35 cellular contexts compared by ENCODE assay signal in genomic region chr18:57143265-57143664, GRCh38. TPM values are rescaled to one million over a fixed set of nuclear protein-coding genes. Genes with fewer than 3 reads are reported as not detected.
"Had no signal": no experiment of that assay in that cellular context is flagged by ENCODE, and none has a peak within 500 bp of the region (broad histone marks: within the 10 kb centered on the region; RNA-seq: fewer than 3 reads in every experiment).

No MANE protein-coding gene starts in this region.

- H3K4me2 ChIP-seq: neural progenitor cell had no signal

- DNase-seq: natural killer cell; occipital lobe; ovary; posterior cingulate gyrus; psoas muscle; right cardiac atrium; right lobe of liver; sigmoid colon; small intestine; stimulated activated CD4-positive, alpha-beta T cell treated with anti-CD3 and anti-CD28 coated beads, Interleukin-15, amount 100 ng/mL, for 24 hours; stimulated activated CD4-positive, alpha-beta T cell treated with anti-CD3 and anti-CD28 coated beads, Interleukin-2, amount 100 ng/mL, for 24 hours; stimulated activated CD4-positive, alpha-beta T cell treated with anti-CD3 and anti-CD28 coated beads, Interleukin-2, amount 100 ng/mL, for 48 hours; stimulated activated CD4-positive, alpha-beta T cell treated with anti-CD3 and anti-CD28 coated beads, Interleukin-4, amount 100 ng/mL, for 24 hours; stimulated activated naive B cell treated with anti-CD40 and anti-IgM and Interleukin-4, amounts not matched to agents 10 μg/mL and 1 μg/mL and 100 μg/mL, for 72 hours; stimulated activated naive CD4-positive, alpha-beta T cell treated with Interleukin-2 at 50 U/mL for 16 hours; stomach; thyroid gland; trophoblast cell; upper lobe of left lung had no signal

- H2AFZ ChIP-seq: neural progenitor cell, parathyroid adenoma had no signal

- H3K9me3 Mint-ChIP-seq: stimulated activated effector memory CD8-positive, alpha-beta T cell treated with anti-CD3 and anti-CD28 coated beads, Interleukin-12 subunit alpha, Interleukin-12 subunit beta, amount 100 ng/mL, for 72 hours; stimulated activated naive CD8-positive, alpha-beta T cell treated with anti-CD3 and anti-CD28 coated beads, Interleukin-15, Interleukin-2, amounts not matched to agents 100 ng/mL and 50 ng/mL, for 24 hours had no signal

- H3K4me1 ChIP-seq: parathyroid adenoma, psoas muscle, sigmoid colon, thyroid gland, tibial nerve, vagina had no signal

- H3K36me3 ChIP-seq: neural progenitor cell, ovary, right lobe of liver, sigmoid colon, stomach, thoracic aorta, thyroid gland, tibial nerve, upper lobe of left lung, vagina had no signal

- H3K4me3 ChIP-seq: neural progenitor cell, ovary, psoas muscle, right lobe of liver, sigmoid colon, stomach, thoracic aorta, thyroid gland, tibial nerve, upper lobe of left lung, vagina had no signal

- ATAC-seq: natural killer cell; psoas muscle; right cardiac atrium; right lobe of liver; stimulated activated effector memory CD8-positive, alpha-beta T cell treated with anti-CD3 and anti-CD28 coated beads, Interleukin-12 subunit alpha, Interleukin-12 subunit beta, amount 100 ng/mL, for 72 hours; stimulated activated naive B cell treated with anti-CD40 and anti-IgM and Interleukin-4, amounts not matched to agents 10 μg/mL and 1 μg/mL and 100 μg/mL, for 72 hours had no signal

- H3K79me2 ChIP-seq: parathyroid adenoma had no signal

- H3K4me3 Mint-ChIP-seq: natural killer cell; nephron; neural progenitor cell; stimulated activated effector memory CD8-positive, alpha-beta T cell treated with anti-CD3 and anti-CD28 coated beads, Interleukin-12 subunit alpha, Interleukin-12 subunit beta, amount 100 ng/mL, for 72 hours; stimulated activated naive B cell treated with anti-CD40 and anti-IgM and Interleukin-4, amounts not matched to agents 10 μg/mL and 1 μg/mL and 100 μg/mL, for 72 hours; stimulated activated naive CD8-positive, alpha-beta T cell treated with anti-CD3 and anti-CD28 coated beads, Interleukin-15, Interleukin-2, amounts not matched to agents 100 ng/mL and 50 ng/mL, for 24 hours had no signal

- H3K4me1 Mint-ChIP-seq: natural killer cell; nephron; stimulated activated effector memory CD8-positive, alpha-beta T cell treated with anti-CD3 and anti-CD28 coated beads, Interleukin-12 subunit alpha, Interleukin-12 subunit beta, amount 100 ng/mL, for 72 hours; stimulated activated naive B cell treated with anti-CD40 and anti-IgM and Interleukin-4, amounts not matched to agents 10 μg/mL and 1 μg/mL and 100 μg/mL, for 72 hours had no signal

- H3K27me3 Mint-ChIP-seq: progenitor cell of endocrine pancreas had no signal

- H3K27ac Mint-ChIP-seq: natural killer cell; nephron; neural progenitor cell; progenitor cell of endocrine pancreas; stimulated activated effector memory CD8-positive, alpha-beta T cell treated with anti-CD3 and anti-CD28 coated beads, Interleukin-12 subunit alpha, Interleukin-12 subunit beta, amount 100 ng/mL, for 72 hours; stimulated activated naive B cell treated with anti-CD40 and anti-IgM and Interleukin-4, amounts not matched to agents 10 μg/mL and 1 μg/mL and 100 μg/mL, for 72 hours; stimulated activated naive CD8-positive, alpha-beta T cell treated with anti-CD3 and anti-CD28 coated beads, Interleukin-15, Interleukin-2, amounts not matched to agents 100 ng/mL and 50 ng/mL, for 24 hours had no signal

- H3K9ac ChIP-seq: neural progenitor cell, parathyroid adenoma had no signal

- H3K9me3 ChIP-seq: ovary, psoas muscle, right lobe of liver, sigmoid colon, thoracic aorta, thyroid gland, upper lobe of left lung, vagina had no signal

- H3K36me3 Mint-ChIP-seq: natural killer cell; neural progenitor cell; stimulated activated effector memory CD8-positive, alpha-beta T cell treated with anti-CD3 and anti-CD28 coated beads, Interleukin-12 subunit alpha, Interleukin-12 subunit beta, amount 100 ng/mL, for 72 hours had no signal

- FAIRE-seq: small intestine, urothelium cell line had no signal

- H3K27me3 ChIP-seq: neural progenitor cell, ovary, right lobe of liver, sigmoid colon, thyroid gland, tibial nerve, upper lobe of left lung, vagina had no signal

- H3K27ac ChIP-seq: neural progenitor cell, ovary, parathyroid adenoma, psoas muscle, right lobe of liver, sigmoid colon, stomach, thoracic aorta, thyroid gland, tibial nerve, upper lobe of left lung, vagina had no signal

RNA-seq across cellular contexts. Expression of gene BOD1L2, which starts 3.6 kb away (rescaled TPM):
- total RNA-seq: natural killer cell, occipital lobe, osteoblast, ovary, progenitor cell of endocrine pancreas, psoas muscle, renal cortical epithelial cell, right cardiac atrium, right lobe of liver, sigmoid colon, skeletal muscle tissue, stomach, temporal lobe, thoracic aorta, tibial nerve, upper lobe of left lung, ureter, vagina had no signal
- polyA plus RNA-seq: neural cell, ovary, psoas muscle, right cardiac atrium, sigmoid colon, small intestine, stomach had no signal
